In genomic region chr18:79581406-79581805, GRCh38 we compare ENCODE assay signal across 20 cellular contexts.
DNase-seq lines count a peak whose midpoint lies in the region; ATAC-seq and TF ChIP-seq lines count a peak whose summit lies in the region.
"Had no signal": no experiment of that assay in that cellular context is flagged by ENCODE, and none has a peak within 500 bp of the region (broad histone marks: within the 10 kb centered on the region; RNA-seq: fewer than 3 reads in every experiment).

No MANE protein-coding gene starts in this region.

- no peak overlapping the region for H3K4me3 Mint-ChIP-seq in type B pancreatic cell
- H3K4me3 Mint-ChIP-seq: CD8-positive, alpha-beta T cell had no signal

- H3K27ac Mint-ChIP-seq in type B pancreatic cell = no peak overlapping the region
- H3K27ac Mint-ChIP-seq: CD8-positive, alpha-beta T cell had no signal

- H3K4me3 ChIP-seq in heart left ventricle = no peak overlapping the region
- no peak overlapping the region for H3K4me3 ChIP-seq in right atrium auricular region
- H3K4me3 ChIP-seq in coronary artery = no peak overlapping the region
- no peak overlapping the region for H3K4me3 ChIP-seq in osteoblast (ENCODE audit: insufficient read depth, low read length)

- H3K4me1 Mint-ChIP-seq in type B pancreatic cell (ENCODE audit: unreplicated experiment) = peaks cover 8% of the 10 kb centered on the region

- H3K27me3 ChIP-seq in heart left ventricle (no peaks in the 10 kb centered on the region), right atrium auricular region (no peaks in the 10 kb centered on the region), osteoblast (ENCODE audit: insufficient read depth, low read length) (no peaks in the 10 kb centered on the region)
- H3K27me3 ChIP-seq: BE2C had no signal

- H3K36me3 ChIP-seq in heart left ventricle = no peaks in the 10 kb centered on the region
- H3K36me3 ChIP-seq in right atrium auricular region = no peaks in the 10 kb centered on the region
- no peaks in the 10 kb centered on the region for H3K36me3 ChIP-seq in osteoblast (ENCODE audit: insufficient read depth, low read length)
- H3K36me3 ChIP-seq: BE2C had no signal

- WGBS in heart left ventricle, 4 donors = 92 to 98% (median 95%) methylated on average over 6 of the region's 6 CpGs

- no peaks in the 10 kb centered on the region for H4K20me1 ChIP-seq in osteoblast (ENCODE audit: insufficient read depth, low read length)

- TF ChIP-seq POLR2A in heart left ventricle (IDR thresholded peaks at IDR 0.05) = no peak

- intact Hi-C loops in heart left ventricle (cut with DNase I) = no loop called here

- no peaks in the 10 kb centered on the region for H3K79me2 ChIP-seq in osteoblast (ENCODE audit: insufficient read depth, low read length)

- DNase-seq in heart left ventricle (peak in 3 of 5 donors; percentile 4 to 47 (median 12)), right atrium auricular region (ENCODE audit: low spot score) (no peak), coronary artery (ENCODE audit: low spot score) (peak; percentile 33), osteoblast (ENCODE audit: insufficient read length, low spot score, missing footprints) (peak; percentile 71), type B pancreatic cell (ENCODE audit: extremely low spot score, unreplicated experiment) (peak; percentile 39)
- DNase-seq: BE2C; CD8-positive, alpha-beta T cell; DND-41; GDM1; KG1; NCI-H1048; NCI-H146; NCI-H2081 treated with DMSO at 0.1 percent for 48 hours; NCI-H2227 treated with DMSO at 0.1 percent for 48 hours; NCI-H526 treated with DMSO at 0.1 percent for 48 hours; NK-92 treated with Interleukin-12 subunit alpha and Interleukin-12 subunit beta, amount 100 ng/mL, for 24 hours; OCI-M1; RPMI8226 had no signal

- no peaks in the 10 kb centered on the region for H3K36me3 Mint-ChIP-seq in type B pancreatic cell
- H3K36me3 Mint-ChIP-seq: CD8-positive, alpha-beta T cell had no signal

- H3K4me2 ChIP-seq in osteoblast (ENCODE audit: insufficient read depth, low read length) = no peak overlapping the region

- H3K9me3 Mint-ChIP-seq in type B pancreatic cell = no peaks in the 10 kb centered on the region
- H3K9me3 Mint-ChIP-seq: CD8-positive, alpha-beta T cell had no signal

- TF ChIP-seq CTCF in heart left ventricle (IDR thresholded peaks at IDR 0.05) (no peak), right atrium auricular region (IDR thresholded peaks at IDR 0.05) (no peak), coronary artery (IDR thresholded peaks at IDR 0.05) (no peak), osteoblast (IDR thresholded peaks at IDR 0.05; ENCODE audit: extremely low read depth, low read depth, low read length) (no peak), type B pancreatic cell (conservative IDR thresholded peaks at IDR 0.05) (no peak)

- H3K27ac ChIP-seq in heart left ventricle = no peak overlapping the region
- no peak overlapping the region for H3K27ac ChIP-seq in right atrium auricular region
- no peak overlapping the region for H3K27ac ChIP-seq in coronary artery
- no peak overlapping the region for H3K27ac ChIP-seq in osteoblast (ENCODE audit: low read depth, low read length)

- H3K4me1 ChIP-seq in heart left ventricle (peaks cover 3 to 23% (median 17%) of the 10 kb centered on the region in 12 donors), right atrium auricular region (peaks cover 0 to 22% of the 10 kb centered on the region in 2 donors), osteoblast (ENCODE audit: insufficient read depth, low read length) (no peaks in the 10 kb centered on the region)
- H3K4me1 ChIP-seq: BE2C had no signal

- H3K27me3 Mint-ChIP-seq in type B pancreatic cell = no peaks in the 10 kb centered on the region

- H2AFZ ChIP-seq in osteoblast (ENCODE audit: low read length) = no peak overlapping the region

- ATAC-seq in heart left ventricle (no peak), HG02759 (IDR thresholded peaks at IDR 0.05; ENCODE audit: unreplicated experiment) (no peak), HG03280 (IDR thresholded peaks at IDR 0.05; ENCODE audit: unreplicated experiment) (no peak)
- ATAC-seq: CD8-positive, alpha-beta T cell had no signal

- H3K9me3 ChIP-seq in heart left ventricle (no peaks in the 10 kb centered on the region), right atrium auricular region (no peaks in the 10 kb centered on the region), osteoblast (ENCODE audit: low read depth, low read length) (no peaks in the 10 kb centered on the region)
- H3K9me3 ChIP-seq: BE2C had no signal
